ENCODE assay signal across 10 cellular contexts in the genomic region with DNA sequence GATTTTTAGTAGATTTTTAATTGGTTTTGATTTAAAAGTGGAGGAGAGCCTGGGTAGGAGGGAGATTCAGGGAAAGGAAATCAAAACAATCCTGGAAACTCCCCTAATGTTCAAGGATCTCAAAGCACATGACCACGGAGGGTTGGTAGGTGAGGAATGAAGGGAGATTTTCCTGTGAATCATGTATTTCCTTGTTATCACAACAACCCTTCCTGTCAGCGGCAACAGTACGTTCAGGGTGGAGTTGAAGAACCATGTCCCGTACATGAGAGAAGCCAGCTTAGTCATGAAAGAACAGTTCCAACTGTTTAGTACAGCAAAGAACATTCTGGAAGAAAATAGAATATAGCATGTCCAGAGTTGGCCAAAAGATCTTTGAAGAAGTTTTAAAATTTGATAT.
DNase-seq lines count a peak whose midpoint lies in the region; ATAC-seq, FAIRE-seq and TF ChIP-seq lines count a peak whose summit lies in the region.
"Had no signal": no experiment of that assay in that cellular context is flagged by ENCODE, and none has a peak within 500 bp of the region (broad histone marks: within the 10 kb centered on the region; RNA-seq: fewer than 3 reads in every experiment).

No MANE protein-coding gene starts in this region.

- WGBS in pancreas, 2 donors: 46 to 57% methylated on average over 4 of the region's 4 CpGs
- WGBS in prostate gland: 15% methylated on average over 4 of the region's 4 CpGs

- TF ChIP-seq POLR2A in prostate gland (IDR thresholded peaks at IDR 0.05): no peak

- H3K4me1 ChIP-seq in RWPE2 (ENCODE audit: insufficient read depth, poor library complexity, severe bottlenecking) (peaks cover 8% of the 10 kb centered on the region), pancreas (peaks cover 0 to 12% (median 7%) of the 10 kb centered on the region in 3 donors), prostate gland (replicated peaks) (no peaks in the 10 kb centered on the region)

- no peak for FAIRE-seq in pancreas (lab: Jason Lieb, UNC)

- no peaks in the 10 kb centered on the region for H3K9me3 ChIP-seq in RWPE2 (ENCODE audit: severe bottlenecking)
- no peaks in the 10 kb centered on the region for H3K9me3 ChIP-seq in pancreas
- H3K9me3 ChIP-seq in prostate gland: no peaks in the 10 kb centered on the region

- no peak for TF ChIP-seq CTCF in RWPE2 (IDR thresholded peaks at IDR 0.05; ENCODE audit: poor library complexity, severe bottlenecking)
- no peak for TF ChIP-seq CTCF in pancreas (IDR thresholded peaks at IDR 0.05)
- TF ChIP-seq CTCF in prostate gland (IDR thresholded peaks at IDR 0.05): no peak

- ATAC-seq in RWPE2 (ENCODE audit: low read depth) (peak; percentile 91), pancreas (peak in 3 of 4 donors; percentile 60 to 79 (median 77)), GM21576 (IDR thresholded peaks at IDR 0.05; ENCODE audit: unreplicated experiment) (no peak), HG03439 (IDR thresholded peaks at IDR 0.05; ENCODE audit: unreplicated experiment) (no peak)

- no peaks in the 10 kb centered on the region for H3K36me3 ChIP-seq in RWPE2 (ENCODE audit: low read depth)
- H3K36me3 ChIP-seq in pancreas: no peaks in the 10 kb centered on the region
- no peaks in the 10 kb centered on the region for H3K36me3 ChIP-seq in prostate gland

- DNase-seq in AG20443 (ENCODE audit: low spot score) (peak; percentile 66), RWPE2 (ENCODE audit: low spot score) (no peak), fibroblast of peridontal ligament (ENCODE audit: extremely low read depth) (peak; percentile 38), pancreas (peak in 1 of 6 donors; percentile 24), prostate gland (ENCODE audit: low spot score) (no peak), NCI-H1436 (lab: John Stamatoyannopoulos, UW) (no peak)
- DNase-seq: activated gamma-delta T cell treated with Interleukin-2 at 50 U/mL for 16 hours, NCI-H1694 treated with DMSO at 0.1 percent for 48 hours had no signal

- H3K27me3 ChIP-seq in RWPE2 (ENCODE audit: insufficient read depth, poor library complexity, severe bottlenecking) (no peaks in the 10 kb centered on the region), pancreas (no peaks in the 10 kb centered on the region), prostate gland (replicated peaks; ENCODE audit: insufficient read depth) (no peaks in the 10 kb centered on the region)

- no peak overlapping the region for H3K4me3 ChIP-seq in RWPE2 (ENCODE audit: severe bottlenecking)
- H3K4me3 ChIP-seq in pancreas: no peak overlapping the region
- no peak overlapping the region for H3K4me3 ChIP-seq in prostate gland

- H3K27ac ChIP-seq in RWPE2 (ENCODE audit: poor library complexity, severe bottlenecking): no peak overlapping the region
- peak overlapping the region in 2 of 4 donors; percentile 61 to 62 for H3K27ac ChIP-seq in pancreas
- no peak overlapping the region for H3K27ac ChIP-seq in prostate gland

- intact Hi-C loops in pancreas (cut with DNase I): no loop called here
- intact Hi-C loops in prostate gland (cut with DNase I): no loop called here

Comparison
In these comparisons a context has a peak if more than half of its experiments do, and no peak if none do; other contexts are left out.
1. DNase-seq: peak in AG20443 (single experiment) and fibroblast of peridontal ligament (single experiment); none in RWPE2 (single experiment), prostate gland (single experiment) and NCI-H1436 (single experiment).
2. ATAC-seq: peak in RWPE2 (single experiment) and pancreas (3 of 4); none in GM21576 (single experiment) and HG03439 (single experiment).